Comparison of ENCODE assay signal across 18 cellular contexts in the genomic region with DNA sequence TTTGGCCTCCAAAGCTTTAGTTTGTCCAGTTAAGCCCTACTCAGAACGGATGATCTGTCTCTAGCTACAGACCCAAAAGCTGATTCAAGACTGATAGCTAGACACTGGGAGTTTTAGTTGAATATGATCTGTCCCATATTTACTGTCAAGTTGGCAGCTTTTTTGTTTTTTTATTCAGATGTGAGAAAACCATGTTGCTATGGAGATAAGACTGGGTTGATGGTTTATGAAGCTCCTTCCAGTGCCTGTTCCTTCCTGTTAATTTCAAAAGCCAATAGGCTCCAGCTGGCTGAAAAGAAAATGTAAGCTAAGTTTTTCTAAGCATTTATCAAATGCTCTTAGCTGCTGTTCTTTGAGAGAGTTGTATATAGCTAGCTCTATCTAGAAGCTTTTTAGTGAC. TPM values are rescaled to one million over a fixed set of nuclear protein-coding genes. Genes with fewer than 3 reads are reported as not detected.
DNase-seq lines count a peak whose midpoint lies in the region; ATAC-seq and TF ChIP-seq lines count a peak whose summit lies in the region.
"Had no signal": no experiment of that assay in that cellular context is flagged by ENCODE, and none has a peak within 500 bp of the region (broad histone marks: within the 10 kb centered on the region; RNA-seq: fewer than 3 reads in every experiment).

No MANE protein-coding gene starts in this region.

- no peak overlapping the region for H3K4me3 ChIP-seq in CD8-positive, alpha-beta T cell (ENCODE audit: low read depth, low read length)
- H3K4me3 ChIP-seq in OCI-LY1 (ENCODE audit: low read depth, low read length, poor library complexity, severe bottlenecking) (no peak overlapping the region), GM23338 (no peak overlapping the region)
- H3K4me3 ChIP-seq: left ventricle myocardium inferior, MG63 had no signal

- intact Hi-C loops in CD8-positive, alpha-beta T cell (cut with DNase I, micrococcal nuclease) = no loop called here
- intact Hi-C loops in MCF 10A (cut with micrococcal nuclease) = no loop called here

- H2AFZ ChIP-seq in OCI-LY1 (ENCODE audit: low read length) = no peak overlapping the region
- H2AFZ ChIP-seq in GM23338 = no peak overlapping the region

- no peaks in the 10 kb centered on the region for H3K27me3 Mint-ChIP-seq in CD8-positive, alpha-beta T cell (ENCODE audit: low read depth)
- H3K27me3 Mint-ChIP-seq in endothelial cell (ENCODE audit: unreplicated experiment) = no peaks in the 10 kb centered on the region
- H3K27me3 Mint-ChIP-seq in neural crest cell (ENCODE audit: low read depth) = no peaks in the 10 kb centered on the region
- no peaks in the 10 kb centered on the region for H3K27me3 Mint-ChIP-seq in MCF 10A (ENCODE audit: insufficient read depth, unreplicated experiment)
- H3K27me3 Mint-ChIP-seq in GM23338 (ENCODE audit: insufficient read depth, low read depth, poor library complexity) = peaks cover 12% of the 10 kb centered on the region
- H3K27me3 Mint-ChIP-seq: dendritic cell treated with granulocyte-macrophage colony-stimulating factor and Interleukin-4, amounts not matched to agents 40 ng/mL and 50 ng/mL, for 4 days had no signal

- H3K4me2 ChIP-seq in OCI-LY1 (ENCODE audit: low read length) (no peak overlapping the region), GM23338 (no peak overlapping the region)

- H4K20me1 ChIP-seq in OCI-LY1 (ENCODE audit: insufficient read depth, low read length) (no peaks in the 10 kb centered on the region), GM23338 (replicated peaks; ENCODE audit: insufficient read depth) (peaks cover 19% of the 10 kb centered on the region)

- H3K4me1 ChIP-seq in CD8-positive, alpha-beta T cell (ENCODE audit: insufficient read depth, low read length) = peaks cover 10% of the 10 kb centered on the region
- peaks cover 12% of the 10 kb centered on the region for H3K4me1 ChIP-seq in OCI-LY1 (ENCODE audit: insufficient read depth, low read length, severe bottlenecking)
- H3K4me1 ChIP-seq in GM23338 (ENCODE audit: insufficient read depth) = peaks cover 23% of the 10 kb centered on the region
- H3K4me1 ChIP-seq: BE2C had no signal

- peaks cover 12% of the 10 kb centered on the region for H3K36me3 ChIP-seq in CD8-positive, alpha-beta T cell (ENCODE audit: insufficient read depth, low read length)
- peaks cover 47% of the 10 kb centered on the region for H3K36me3 ChIP-seq in OCI-LY1 (ENCODE audit: insufficient read depth, low read length)
- peaks cover 22% of the 10 kb centered on the region for H3K36me3 ChIP-seq in GM23338 (ENCODE audit: insufficient read depth)

- H3K9me2 ChIP-seq in OCI-LY1 (ENCODE audit: low read depth, low read length) = no peaks in the 10 kb centered on the region
- no peaks in the 10 kb centered on the region for H3K9me2 ChIP-seq in GM23338 (ENCODE audit: insufficient read depth)

- H3K4me1 Mint-ChIP-seq in CD8-positive, alpha-beta T cell (ENCODE audit: low read depth) = peaks cover 25% of the 10 kb centered on the region
- H3K4me1 Mint-ChIP-seq in endothelial cell (ENCODE audit: unreplicated experiment) (peaks cover 17% of the 10 kb centered on the region), neural crest cell (peaks cover 20% of the 10 kb centered on the region), MCF 10A (ENCODE audit: insufficient read depth, unreplicated experiment) (peaks cover 7% of the 10 kb centered on the region), GM23338 (peaks cover 32% of the 10 kb centered on the region)

- no peak for ATAC-seq in CD8-positive, alpha-beta T cell
- ATAC-seq in GM18909 (IDR thresholded peaks at IDR 0.05; ENCODE audit: poor library complexity, unreplicated experiment) = no peak
- ATAC-seq in GM23338 = no peak
- ATAC-seq in HG02884 (IDR thresholded peaks at IDR 0.05; ENCODE audit: unreplicated experiment) = no peak

- no peak for TF ChIP-seq CTCF in CD8-positive, alpha-beta T cell (IDR thresholded peaks at IDR 0.05)
- TF ChIP-seq CTCF in OCI-LY1 (IDR thresholded peaks at IDR 0.05; ENCODE audit: low read length) (no peak), endothelial cell (IDR thresholded peaks at IDR 0.05; ENCODE audit: unreplicated experiment) (no peak), neural crest cell (conservative IDR thresholded peaks at IDR 0.05) (no peak), MCF 10A (IDR thresholded peaks at IDR 0.05; ENCODE audit: unreplicated experiment) (no peak), GM23338 (conservative IDR thresholded peaks at IDR 0.05; ENCODE audit: low read depth in 2 of 2) (no peak)

- H3K27ac Mint-ChIP-seq in CD8-positive, alpha-beta T cell = peak overlapping the region; percentile 69
- H3K27ac Mint-ChIP-seq in endothelial cell (ENCODE audit: unreplicated experiment) = peak overlapping the region; percentile 32
- no peak overlapping the region for H3K27ac Mint-ChIP-seq in neural crest cell (ENCODE audit: unreplicated experiment)
- H3K27ac Mint-ChIP-seq in MCF 10A (ENCODE audit: low read depth, unreplicated experiment) = no peak overlapping the region
- no peak overlapping the region for H3K27ac Mint-ChIP-seq in GM23338
- H3K27ac Mint-ChIP-seq: activated T-helper 1 cell treated with anti-CD3 and anti-CD28 coated beads, Interleukin-12 subunit alpha, Interleukin-12 subunit beta, Interleukin-2, Interleukin-4 antibody, amounts not matched to agents 30 ng/mL and 10 ng/mL and 1 ng/mL, durations not matched to agents 14 hours and 24 hours and 36 hours; dendritic cell treated with granulocyte-macrophage colony-stimulating factor and Interleukin-4, amounts not matched to agents 40 ng/mL and 50 ng/mL, for 4 days had no signal

- H3K9me3 ChIP-seq in CD8-positive, alpha-beta T cell (ENCODE audit: low read length) = no peaks in the 10 kb centered on the region
- no peaks in the 10 kb centered on the region for H3K9me3 ChIP-seq in OCI-LY1 (ENCODE audit: low read length)
- H3K9me3 ChIP-seq: BE2C, left ventricle myocardium inferior, MG63 had no signal

- POLR2A ChIA-PET in CD8-positive, alpha-beta T cell (lab: Charles Lee) = interaction anchor here (0.6 to 1.3 kb wide), 2 partner anchors 29 to 714 kb away, joined by 3 to 5 read pairs; a partner anchor contains a TSS
- POLR2A ChIA-PET in MCF 10A (lab: Yijun Ruan, JAX) = interaction anchor here (0.6 to 2.6 kb wide), 3 partner anchors 9 to 302 kb away, joined by 4 to 10 read pairs (median 5); a partner anchor contains a TSS

- H3K27ac ChIP-seq in CD8-positive, alpha-beta T cell (ENCODE audit: low read depth, low read length) = no peak overlapping the region
- H3K27ac ChIP-seq in OCI-LY1 (ENCODE audit: low read depth, low read length, poor library complexity, severe bottlenecking) (peak overlapping the region; percentile 31), GM23338 (ENCODE audit: low read depth) (no peak overlapping the region)
- H3K27ac ChIP-seq: left ventricle myocardium inferior had no signal

- H3K9me3 Mint-ChIP-seq in CD8-positive, alpha-beta T cell = no peaks in the 10 kb centered on the region
- H3K9me3 Mint-ChIP-seq in endothelial cell (ENCODE audit: unreplicated experiment) (no peaks in the 10 kb centered on the region), neural crest cell (no peaks in the 10 kb centered on the region), MCF 10A (ENCODE audit: unreplicated experiment) (no peaks in the 10 kb centered on the region), GM23338 (peaks cover 2% of the 10 kb centered on the region; the same call in 2 of the 3 replicates)
- H3K9me3 Mint-ChIP-seq: activated T-helper 1 cell treated with anti-CD3 and anti-CD28 coated beads, Interleukin-12 subunit alpha, Interleukin-12 subunit beta, Interleukin-2, Interleukin-4 antibody, amounts not matched to agents 30 ng/mL and 10 ng/mL and 1 ng/mL, durations not matched to agents 14 hours and 24 hours and 36 hours; dendritic cell treated with granulocyte-macrophage colony-stimulating factor and Interleukin-4, amounts not matched to agents 40 ng/mL and 50 ng/mL, for 4 days had no signal

- H3K9ac ChIP-seq in OCI-LY1 (ENCODE audit: low read length) = no peak overlapping the region

- H3F3A ChIP-seq in OCI-LY1 (ENCODE audit: insufficient read depth, low read length) = peaks cover 4% of the 10 kb centered on the region
- H3F3A ChIP-seq in GM23338 (replicated peaks; ENCODE audit: low read depth) = peaks cover 27% of the 10 kb centered on the region

- no TSS peak for BruUV-seq in MCF 10A (replicated peaks; lab: Mats Ljungman, UMichigan)

- H3K79me2 ChIP-seq in OCI-LY1 (ENCODE audit: insufficient read depth, low read length) (peaks cover 19% of the 10 kb centered on the region), GM23338 (replicated peaks; ENCODE audit: insufficient read depth) (peaks cover 23% of the 10 kb centered on the region)

- DNase-seq in CD8-positive, alpha-beta T cell = no peak
- no peak for DNase-seq in endothelial cell (ENCODE audit: low spot score)
- no peak for DNase-seq in neural crest cell (ENCODE audit: low read depth, low spot score)
- DNase-seq in MCF 10A (ENCODE audit: unreplicated experiment) = no peak
- DNase-seq in GM23338 (ENCODE audit: low spot score) = no peak
- DNase-seq: activated CD4-positive, alpha-beta T cell treated with anti-CD3 and anti-CD28 coated beads, Interleukin-2, amount 50 U/mL, for 4 hours; BE2C; GOT3; left ventricle myocardium inferior; MG63; NCI-H2029; NCI-H510A treated with DMSO at 0.1 percent for 48 hours; OCI-M1 had no signal

- no peak overlapping the region for H3K4me3 Mint-ChIP-seq in CD8-positive, alpha-beta T cell
- H3K4me3 Mint-ChIP-seq in endothelial cell (ENCODE audit: unreplicated experiment) = no peak overlapping the region
- H3K4me3 Mint-ChIP-seq in neural crest cell = peak overlapping the region; percentile 42
- H3K4me3 Mint-ChIP-seq in MCF 10A (ENCODE audit: unreplicated experiment) = no peak overlapping the region
- no peak overlapping the region for H3K4me3 Mint-ChIP-seq in GM23338
- H3K4me3 Mint-ChIP-seq: activated T-helper 1 cell treated with anti-CD3 and anti-CD28 coated beads, Interleukin-12 subunit alpha, Interleukin-12 subunit beta, Interleukin-2, Interleukin-4 antibody, amounts not matched to agents 30 ng/mL and 10 ng/mL and 1 ng/mL, durations not matched to agents 14 hours and 24 hours and 36 hours; dendritic cell treated with granulocyte-macrophage colony-stimulating factor and Interleukin-4, amounts not matched to agents 40 ng/mL and 50 ng/mL, for 4 days had no signal

- no peaks in the 10 kb centered on the region for H3K27me3 ChIP-seq in CD8-positive, alpha-beta T cell (ENCODE audit: insufficient read depth, low read length)
- H3K27me3 ChIP-seq in OCI-LY1 (ENCODE audit: insufficient read depth, low read length) = no peaks in the 10 kb centered on the region
- H3K27me3 ChIP-seq in GM23338 (ENCODE audit: insufficient read depth) = no peaks in the 10 kb centered on the region
- H3K27me3 ChIP-seq: BE2C, MG63 had no signal

- peaks cover 49% of the 10 kb centered on the region for H3K36me3 Mint-ChIP-seq in CD8-positive, alpha-beta T cell
- H3K36me3 Mint-ChIP-seq in endothelial cell (ENCODE audit: low read depth, unreplicated experiment) (peaks cover 15% of the 10 kb centered on the region), neural crest cell (ENCODE audit: low read depth) (peaks cover 13% of the 10 kb centered on the region), MCF 10A (ENCODE audit: insufficient read depth, unreplicated experiment) (peaks cover 74% of the 10 kb centered on the region), GM23338 (ENCODE audit: low read depth) (peaks cover 58% of the 10 kb centered on the region)

- CTCF ChIA-PET in CD8-positive, alpha-beta T cell (lab: Charles Lee) = interaction anchor here (0.6 to 1.4 kb wide), 3 partner anchors 46 to 1900 kb away, joined by 3 to 6 read pairs (median 3); no protein-coding TSS in a partner anchor
- CTCF ChIA-PET in MCF 10A (lab: Yijun Ruan, JAX) = interaction anchor here (0.5 to 1.1 kb wide), 7 partner anchors 15 to 70 kb away, joined by 3 to 4 read pairs (median 3); no protein-coding TSS in a partner anchor

RNA-seq across cellular contexts. Expression of a gene that starts 4.7 kb away (rescaled TPM):
- 10 to 100 TPM; 25.9 to 26.1 TPM for total RNA-seq in CD8-positive, alpha-beta T cell
- total RNA-seq in endothelial cell (ENCODE audit: unreplicated experiment) = 392 TPM
- total RNA-seq in neural crest cell = 375 and 382 TPM in 2 replicates
- 247 and 351 TPM in 2 replicates for total RNA-seq in MCF 10A (2022)
- 310 and 313 TPM in 2 replicates for total RNA-seq in GM23338 (2014; rRNA removed; shearing (Covaris generic))
- 833 and 868 TPM in 2 replicates for polyA plus RNA-seq in GM23338 (2016; fragmentation: Nextera tagmentation; extraction: Ambion mirVana)

RNA-seq across cellular contexts. Expression of a gene that starts 28.4 kb away (rescaled TPM):
- total RNA-seq in CD8-positive, alpha-beta T cell = 1 to 10 TPM; 7.7 to 9.0 TPM
- total RNA-seq in endothelial cell (ENCODE audit: unreplicated experiment) (27.2 TPM), neural crest cell (38.5 and 39.0 TPM in 2 replicates), MCF 10A (2022) (21.5 and 22.9 TPM in 2 replicates)
- total RNA-seq in GM23338 (2014; rRNA removed; shearing (Covaris generic)) = 32.5 and 32.6 TPM in 2 replicates
- polyA plus RNA-seq in GM23338 (2016; fragmentation: Nextera tagmentation; extraction: Ambion mirVana) = 30.7 and 32.4 TPM in 2 replicates

RNA-seq across cellular contexts. Expression of a gene that starts 31.0 kb away (rescaled TPM):
- 100 to 1,000 TPM; 137 to 139 TPM for total RNA-seq in CD8-positive, alpha-beta T cell
- total RNA-seq in endothelial cell (ENCODE audit: unreplicated experiment) (255 TPM), neural crest cell (350 and 361 TPM in 2 replicates), MCF 10A (2022) (192 and 193 TPM in 2 replicates)
- total RNA-seq in GM23338 (2014; rRNA removed; shearing (Covaris generic)) = 202 and 250 TPM in 2 replicates
- 436 and 481 TPM in 2 replicates for polyA plus RNA-seq in GM23338 (2016; fragmentation: Nextera tagmentation; extraction: Ambion mirVana)

RNA-seq across cellular contexts. Expression of a gene that starts 33.6 kb away (rescaled TPM):
- total RNA-seq in CD8-positive, alpha-beta T cell = 100 to 1,000 TPM; 402 to 410 TPM
- 157 TPM for total RNA-seq in endothelial cell (ENCODE audit: unreplicated experiment)
- total RNA-seq in neural crest cell = 134 and 149 TPM in 2 replicates
- total RNA-seq in MCF 10A (2022) = 166 and 222 TPM in 2 replicates
- 90.4 and 113 TPM in 2 replicates for total RNA-seq in GM23338 (2014; rRNA removed; shearing (Covaris generic))
- polyA plus RNA-seq in GM23338 (2016; fragmentation: Nextera tagmentation; extraction: Ambion mirVana) = 149 and 154 TPM in 2 replicates

RNA-seq across cellular contexts. Expression of a gene that starts 54.3 kb away (rescaled TPM):
- total RNA-seq in CD8-positive, alpha-beta T cell = 10 to 100 TPM; 16.6 to 17.3 TPM
- 25.5 TPM for total RNA-seq in endothelial cell (ENCODE audit: unreplicated experiment)
- 32.0 and 33.8 TPM in 2 replicates for total RNA-seq in neural crest cell
- total RNA-seq in MCF 10A (2022) = 29.7 and 32.1 TPM in 2 replicates
- total RNA-seq in GM23338 (2014; rRNA removed; shearing (Covaris generic)) = 16.7 and 18.5 TPM in 2 replicates
- polyA plus RNA-seq in GM23338 (2016; fragmentation: Nextera tagmentation; extraction: Ambion mirVana) = 14.9 and 20.1 TPM in 2 replicates

Comparison
In these comparisons a context has a peak if more than half of its experiments do, and no peak if none do; other contexts are left out.
1. H3K27ac Mint-ChIP-seq: peak in CD8-positive, alpha-beta T cell (single experiment) and endothelial cell (single experiment); none in neural crest cell (single experiment), MCF 10A (single experiment) and GM23338 (single experiment).